In genomic region chr2:241562269-241562891, GRCh38 we compare ENCODE assay signal across 16 cellular contexts. TPM values are rescaled to one million over a fixed set of nuclear protein-coding genes. Genes with fewer than 3 reads are reported as not detected.
A peak's percentile ranks its signal among the peaks of the same experiment; 100 is the strongest.
DNase-seq lines count a peak whose midpoint lies in the region; TF ChIP-seq lines count a peak whose summit lies in the region.
"Had no signal": no experiment of that assay in that cellular context is flagged by ENCODE, and none has a peak within 500 bp of the region (broad histone marks: within the 10 kb centered on the region; RNA-seq: fewer than 3 reads in every experiment).

No MANE protein-coding gene starts in this region.

- peaks cover 7% of the 10 kb centered on the region for H3K27me3 Mint-ChIP-seq in mesothelial cell of epicardium (ENCODE audit: low read depth)
- peaks cover 22% of the 10 kb centered on the region for H3K27me3 Mint-ChIP-seq in activated CD4-positive, alpha-beta T cell treated with anti-CD3 and anti-CD28 coated beads, Interleukin-2, amount 10 ng/mL, durations not matched to agents 7 days and 5 days

- H3K4me3 Mint-ChIP-seq in mesothelial cell of epicardium, result peak overlapping the region; percentile 38
- H3K4me3 Mint-ChIP-seq in activated CD4-positive, alpha-beta T cell treated with anti-CD3 and anti-CD28 coated beads, Interleukin-2, amount 10 ng/mL, durations not matched to agents 7 days and 5 days, result no peak overlapping the region
- H3K4me3 Mint-ChIP-seq: activated naive CD4-positive, alpha-beta T cell treated with anti-CD3 and anti-CD28 coated beads, Interleukin-2, amount 50 U/mL, for 24 hours; activated T-cell treated with anti-CD3 and anti-CD28 coated beads, Interleukin-2, amount 50 U/mL, for 4 hours; stimulated activated naive CD8-positive, alpha-beta T cell treated with anti-CD3 and anti-CD28 coated beads, Interleukin-15, amount 100 ng/mL, for 72 hours had no signal

- peaks cover 2% of the 10 kb centered on the region for H3K36me3 Mint-ChIP-seq in mesothelial cell of epicardium
- peaks cover 8% of the 10 kb centered on the region for H3K36me3 Mint-ChIP-seq in activated CD4-positive, alpha-beta T cell treated with anti-CD3 and anti-CD28 coated beads, Interleukin-2, amount 10 ng/mL, durations not matched to agents 7 days and 5 days (ENCODE audit: low read depth)

- DNase-seq in LNCaP clone FGC (ENCODE audit: low read depth) (no peak), dorsolateral prefrontal cortex (no peak), mesothelial cell of epicardium (ENCODE audit: low spot score in 2 of 2, unreplicated experiment in 2 of 2) (no peak), D341Med (ENCODE audit: low spot score) (no peak), NCI-H2171 treated with DMSO at 0.1 percent for 48 hours (lab: John Stamatoyannopoulos, UW) (no peak), cardiac septum (ENCODE audit: low spot score) (no peak)
- DNase-seq in activated CD4-positive, alpha-beta T cell treated with anti-CD3 and anti-CD28 coated beads, Interleukin-2, amount 10 ng/mL, durations not matched to agents 7 days and 5 days, result no peak
- DNase-seq: activated CD4-positive, alpha-beta T cell treated with anti-CD3 and anti-CD28 coated beads, Interleukin-2, amount 50 U/mL, for 48 hours; activated T-cell treated with anti-CD3 and anti-CD28 coated beads, Interleukin-2, amount 50 U/mL, for 4 hours; Karpas-422; NCI-H1417; retina; stimulated activated naive CD8-positive, alpha-beta T cell treated with anti-CD3 and anti-CD28 coated beads, Interleukin-15, amount 100 ng/mL, for 72 hours had no signal

- peaks cover 46% of the 10 kb centered on the region for H3K4me1 Mint-ChIP-seq in mesothelial cell of epicardium
- peaks cover 5% of the 10 kb centered on the region for H3K4me1 Mint-ChIP-seq in activated CD4-positive, alpha-beta T cell treated with anti-CD3 and anti-CD28 coated beads, Interleukin-2, amount 10 ng/mL, durations not matched to agents 7 days and 5 days

- H3K27ac ChIP-seq in dorsolateral prefrontal cortex, result peak overlapping the region in 57 of 59 donors; percentile 30 to 100 (median 80)
- H3K27ac ChIP-seq in temporal lobe (ENCODE audit: low read depth, low read length), result peak overlapping the region; percentile 100
- H3K27ac ChIP-seq: brain microvascular endothelial cell had no signal

- H3K27ac Mint-ChIP-seq in mesothelial cell of epicardium, result peak overlapping the region; percentile 84
- H3K27ac Mint-ChIP-seq in activated CD4-positive, alpha-beta T cell treated with anti-CD3 and anti-CD28 coated beads, Interleukin-2, amount 10 ng/mL, durations not matched to agents 7 days and 5 days, result no peak overlapping the region
- H3K27ac Mint-ChIP-seq: activated naive CD4-positive, alpha-beta T cell treated with anti-CD3 and anti-CD28 coated beads, Interleukin-2, amount 50 U/mL, for 24 hours had no signal

- POLR2A ChIA-PET in activated CD4-positive, alpha-beta T cell treated with anti-CD3 and anti-CD28 coated beads, Interleukin-2, amount 10 ng/mL, durations not matched to agents 7 days and 5 days (lab: Charles Lee), result no interaction called here

- H3K27me3 ChIP-seq in dorsolateral prefrontal cortex, result peaks cover 0 to 12% (median 0%) of the 10 kb centered on the region in 45 donors
- H3K27me3 ChIP-seq: brain microvascular endothelial cell had no signal

- intact Hi-C loops in dorsolateral prefrontal cortex (cut with DNase I), result loop anchor here (5.0 kb wide), 2 partner anchors 75 to 150 kb away; partner anchors contain the start of genes ATG4B (in 1 of the 2) and THAP4 (in 1 of the 2)
- intact Hi-C loops in cardiac septum (cut with DNase I), result no loop called here

- CTCF ChIA-PET in activated CD4-positive, alpha-beta T cell treated with anti-CD3 and anti-CD28 coated beads, Interleukin-2, amount 10 ng/mL, durations not matched to agents 7 days and 5 days (lab: Charles Lee), result no interaction called here

- H3K4me3 ChIP-seq in LNCaP clone FGC (ENCODE audit: low read depth, low read length) (peak overlapping the region; percentile 21; the same call in 1 of the 2 replicates), dorsolateral prefrontal cortex (peak overlapping the region in 51 of 59 donors; percentile 4 to 85 (median 40))

- H3K9me3 Mint-ChIP-seq in mesothelial cell of epicardium, result peaks cover 4% of the 10 kb centered on the region
- peaks cover 4% of the 10 kb centered on the region for H3K9me3 Mint-ChIP-seq in activated CD4-positive, alpha-beta T cell treated with anti-CD3 and anti-CD28 coated beads, Interleukin-2, amount 10 ng/mL, durations not matched to agents 7 days and 5 days

- TF ChIP-seq CTCF in LNCaP clone FGC (IDR thresholded peaks at IDR 0.05; ENCODE audit: control insufficient read depth, extremely low read depth, insufficient read depth), result no peak
- no peak for TF ChIP-seq CTCF in dorsolateral prefrontal cortex (IDR thresholded peaks at IDR 0.05 in 54 of 56, conservative IDR thresholded peaks at IDR 0.05 in 2 of 56; ENCODE audit: low read depth in 1 of 56, partially characterized antibody in 56 of 56)
- TF ChIP-seq CTCF in mesothelial cell of epicardium (IDR thresholded peaks at IDR 0.05; ENCODE audit: unreplicated experiment), result no peak

RNA-seq across cellular contexts. Expression of gene BOK, which starts 3.8 kb away (rescaled TPM):
- total RNA-seq in dorsolateral prefrontal cortex, result 100 to 1,000 TPM in 17 of 120 experiments, 10 to 100 TPM in 103; 16.7 to 187 (median 53.1) TPM
- 33.0 to 37.2 TPM (median 36.0 TPM) in 3 replicates for total RNA-seq in mesothelial cell of epicardium
- total RNA-seq in temporal lobe, result 21.6 TPM
- not detected for total RNA-seq in activated CD4-positive, alpha-beta T cell treated with anti-CD3 and anti-CD28 coated beads, Interleukin-2, amount 10 ng/mL, durations not matched to agents 7 days and 5 days
- 4.5 TPM for total RNA-seq in cardiac septum

RNA-seq across cellular contexts. Expression of gene STK25, which starts 54.0 kb away (rescaled TPM):
- total RNA-seq in dorsolateral prefrontal cortex (100 to 1,000 TPM; 138 to 233 (median 178) TPM), mesothelial cell of epicardium (183 to 193 TPM (median 192 TPM) in 3 replicates), temporal lobe (127 TPM), cardiac septum (95.9 TPM)
- total RNA-seq in activated CD4-positive, alpha-beta T cell treated with anti-CD3 and anti-CD28 coated beads, Interleukin-2, amount 10 ng/mL, durations not matched to agents 7 days and 5 days, result 100 to 1,000 TPM; 133 to 135 TPM
